8 cellular contexts compared by ENCODE assay signal in the genomic region with DNA sequence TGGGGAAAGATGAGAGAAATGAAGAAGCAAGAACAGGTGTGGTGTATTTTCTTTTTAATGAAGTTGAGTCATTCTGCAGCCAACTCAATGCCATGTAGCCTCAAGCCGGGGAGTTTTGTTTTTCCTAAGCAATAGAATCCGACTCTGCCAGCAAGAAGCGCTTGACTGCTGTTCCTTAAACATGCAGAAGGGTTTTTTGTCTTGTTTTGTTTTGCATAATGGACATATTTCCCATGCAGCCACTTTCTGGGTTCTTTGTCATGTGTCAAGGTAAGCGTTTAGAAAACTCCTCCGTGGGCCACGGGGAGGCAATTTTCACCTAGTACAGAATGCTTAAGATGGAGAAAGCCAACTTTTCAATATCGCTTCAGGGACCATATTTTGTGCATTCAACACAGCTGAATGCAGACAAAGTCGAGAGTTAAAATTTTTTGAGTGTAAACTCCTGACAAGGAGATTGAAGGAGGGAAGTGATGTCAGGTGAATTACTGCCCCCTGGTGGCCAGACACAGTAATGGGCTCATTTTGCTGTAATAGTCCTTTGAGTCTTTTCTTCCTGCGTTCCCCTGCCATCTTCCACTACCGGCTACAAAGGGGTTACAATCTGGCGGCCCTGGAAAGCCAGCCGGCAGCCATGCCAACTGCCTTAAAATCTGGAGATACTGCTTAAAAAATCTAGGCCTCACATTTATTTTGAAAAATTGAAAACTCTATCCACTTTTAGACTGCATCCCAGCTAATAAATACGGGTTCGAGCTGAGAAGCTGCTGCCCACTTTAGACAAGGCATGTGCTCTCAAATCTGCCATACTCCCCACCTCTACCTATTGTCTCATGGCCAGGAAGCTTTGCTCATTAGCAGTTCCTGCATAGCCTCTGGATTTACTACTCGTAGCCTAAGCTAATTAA. TPM values are rescaled to one million over a fixed set of nuclear protein-coding genes. Genes with fewer than 3 reads are reported as not detected.
A peak's percentile ranks its signal among the peaks of the same experiment; 100 is the strongest.
DNase-seq lines count a peak whose midpoint lies in the region; ATAC-seq and TF ChIP-seq lines count a peak whose summit lies in the region.

No MANE protein-coding gene starts in this region.

- H3K9me3 Mint-ChIP-seq in Calu3 (ENCODE audit: low read depth, unreplicated experiment): no peaks in the 10 kb centered on the region
- H3K9me3 Mint-ChIP-seq in activated CD8-positive, alpha-beta T cell treated with anti-CD3 and anti-CD28 coated beads, Interleukin-2, amount 10 ng/mL, durations not matched to agents 7 days and 5 days (ENCODE audit: insufficient read depth): no peaks in the 10 kb centered on the region
- no peaks in the 10 kb centered on the region for H3K9me3 Mint-ChIP-seq in effector memory CD8-positive, alpha-beta T cell

- peak; percentile 86 for TF ChIP-seq CTCF in Calu3 (IDR thresholded peaks at IDR 0.05; ENCODE audit: unreplicated experiment)

- H3K27me3 Mint-ChIP-seq in Calu3 (ENCODE audit: unreplicated experiment): peaks cover 40% of the 10 kb centered on the region
- H3K27me3 Mint-ChIP-seq in activated CD8-positive, alpha-beta T cell treated with anti-CD3 and anti-CD28 coated beads, Interleukin-2, amount 10 ng/mL, durations not matched to agents 7 days and 5 days (ENCODE audit: low read depth): no peaks in the 10 kb centered on the region
- no peaks in the 10 kb centered on the region for H3K27me3 Mint-ChIP-seq in effector memory CD8-positive, alpha-beta T cell

- intact Hi-C loops in Calu3 (cut with micrococcal nuclease; ENCODE audit: unreplicated experiment): loop anchor here (1.0 to 10.0 kb wide), 5 partner anchors 207 to 827 kb away; a partner anchor contains a TSS

- peaks cover 20% of the 10 kb centered on the region for H3K4me1 Mint-ChIP-seq in Calu3 (ENCODE audit: low read depth, unreplicated experiment)
- H3K4me1 Mint-ChIP-seq in activated CD8-positive, alpha-beta T cell treated with anti-CD3 and anti-CD28 coated beads, Interleukin-2, amount 10 ng/mL, durations not matched to agents 7 days and 5 days (ENCODE audit: low read depth): peaks cover 27% of the 10 kb centered on the region
- H3K4me1 Mint-ChIP-seq in effector memory CD8-positive, alpha-beta T cell (ENCODE audit: low read depth in 2 of 2): peaks cover 15 to 20% of the 10 kb centered on the region in 2 donors

- no peak overlapping the region for H3K27ac Mint-ChIP-seq in Calu3 (ENCODE audit: unreplicated experiment)
- no peak overlapping the region for H3K27ac Mint-ChIP-seq in activated CD8-positive, alpha-beta T cell treated with anti-CD3 and anti-CD28 coated beads, Interleukin-2, amount 10 ng/mL, durations not matched to agents 7 days and 5 days
- no peak overlapping the region for H3K27ac Mint-ChIP-seq in effector memory CD8-positive, alpha-beta T cell

- POLR2A ChIA-PET in activated CD8-positive, alpha-beta T cell treated with anti-CD3 and anti-CD28 coated beads, Interleukin-2, amount 10 ng/mL, durations not matched to agents 7 days and 5 days (lab: Charles Lee): no interaction called here

- CTCF ChIA-PET in Calu3 (lab: Charles Lee): interaction anchor here (0.7 to 1.5 kb wide), 5 partner anchors 14 to 770 kb away, joined by 5 to 10 read pairs (median 8); no protein-coding TSS in a partner anchor
- CTCF ChIA-PET in activated CD8-positive, alpha-beta T cell treated with anti-CD3 and anti-CD28 coated beads, Interleukin-2, amount 10 ng/mL, durations not matched to agents 7 days and 5 days (lab: Charles Lee): interaction anchor here (0.6 to 2.2 kb wide), 25 partner anchors 10 to 775 kb away, joined by 3 to 20 read pairs (median 5); a partner anchor contains a TSS

- no peak overlapping the region for H3K4me3 Mint-ChIP-seq in Calu3 (ENCODE audit: low read depth, unreplicated experiment)
- peak overlapping the region; percentile 28 for H3K4me3 Mint-ChIP-seq in activated CD8-positive, alpha-beta T cell treated with anti-CD3 and anti-CD28 coated beads, Interleukin-2, amount 10 ng/mL, durations not matched to agents 7 days and 5 days
- H3K4me3 Mint-ChIP-seq in effector memory CD8-positive, alpha-beta T cell: peak overlapping the region in 1 of 2 donors; percentile 27

- peak; percentile 41 for ATAC-seq in HG02610 (IDR thresholded peaks at IDR 0.05; ENCODE audit: unreplicated experiment)
- no peak for ATAC-seq in activated CD8-positive, alpha-beta T cell treated with anti-CD3 and anti-CD28 coated beads, Interleukin-2, amount 10 ng/mL, durations not matched to agents 7 days and 5 days
- ATAC-seq in effector memory CD8-positive, alpha-beta T cell (replicated peaks): no peak
- no peak for ATAC-seq in HG03196 (IDR thresholded peaks at IDR 0.05; ENCODE audit: unreplicated experiment)

- no TSS peak for BruUV-seq in Calu3 (replicated peaks; lab: Mats Ljungman, UMichigan)

- DNase-seq in Calu3: peak; percentile 80
- peak; percentile 58 to 87 for DNase-seq in NCI-H526 (lab: John Stamatoyannopoulos, UW)
- peak; percentile 85 for DNase-seq in activated CD8-positive, alpha-beta T cell treated with anti-CD3 and anti-CD28 coated beads, Interleukin-2, amount 10 ng/mL, durations not matched to agents 7 days and 5 days
- peak; percentile 67 to 71 (median 69) for DNase-seq in effector memory CD8-positive, alpha-beta T cell
- peak; percentile 73 for DNase-seq in middle frontal gyrus (ENCODE audit: extremely low spot score, low spot score)
- DNase-seq in stimulated activated CD8-positive, alpha-beta memory T cell treated with anti-CD3 and anti-CD28 coated beads, Interleukin-4, amount 100 ng/mL, for 1 hour (ENCODE audit: low read depth in 2 of 2, low spot score in 1 of 2): peak; percentile 54 to 70

- peaks cover 33% of the 10 kb centered on the region for H3K36me3 Mint-ChIP-seq in Calu3 (ENCODE audit: insufficient read depth, unreplicated experiment)
- peaks cover 2% of the 10 kb centered on the region for H3K36me3 Mint-ChIP-seq in activated CD8-positive, alpha-beta T cell treated with anti-CD3 and anti-CD28 coated beads, Interleukin-2, amount 10 ng/mL, durations not matched to agents 7 days and 5 days (ENCODE audit: low read depth)
- no peaks in the 10 kb centered on the region for H3K36me3 Mint-ChIP-seq in effector memory CD8-positive, alpha-beta T cell (ENCODE audit: insufficient read depth)

RNA-seq across cellular contexts. Expression of a gene that starts 3.2 kb away (rescaled TPM):
- total RNA-seq in Calu3 (2022): 14.3 and 15.4 TPM in 2 replicates
- total RNA-seq in activated CD8-positive, alpha-beta T cell treated with anti-CD3 and anti-CD28 coated beads, Interleukin-2, amount 10 ng/mL, durations not matched to agents 7 days and 5 days: 1 to 10 TPM; 4.6 to 5.2 TPM

RNA-seq across cellular contexts. Expression of a gene that starts 49.1 kb away (rescaled TPM):
- total RNA-seq in Calu3 (2022): 91.7 and 98.7 TPM in 2 replicates
- total RNA-seq in activated CD8-positive, alpha-beta T cell treated with anti-CD3 and anti-CD28 coated beads, Interleukin-2, amount 10 ng/mL, durations not matched to agents 7 days and 5 days: 10 to 100 TPM; 67.9 to 76.9 TPM

RNA-seq across cellular contexts. Expression of a gene that starts 50.5 kb away (rescaled TPM):
- 71.6 and 85.8 TPM in 2 replicates for total RNA-seq in Calu3 (2022)
- 10 to 100 TPM; 58.5 to 59.5 TPM for total RNA-seq in activated CD8-positive, alpha-beta T cell treated with anti-CD3 and anti-CD28 coated beads, Interleukin-2, amount 10 ng/mL, durations not matched to agents 7 days and 5 days
